2 cellular contexts compared by ENCODE assay signal in genomic region chr10:77498210-77498609, GRCh38.
TF ChIP-seq lines count a peak whose summit lies in the region.

No MANE protein-coding gene starts in this region.

TF ChIP-seq in liver, 16 proteins besides CTCF, POLR2A, EP300 and RAD21 (continued from another document):
- no peak for TF ChIP-seq ZBTB33 (IDR thresholded peaks at IDR 0.05)
- TF ChIP-seq HNF4A (conservative IDR thresholded peaks at IDR 0.05), result peak; percentile 76 to 80
- TF ChIP-seq MAX (IDR thresholded peaks at IDR 0.05), result peak; percentile 45
- TF ChIP-seq JUND (IDR thresholded peaks at IDR 0.05), result peak in 1 of 2 donors; percentile 37
- TF ChIP-seq GABPA (IDR thresholded peaks at IDR 0.05 in 1 of 2, conservative IDR thresholded peaks at IDR 0.05 in 1 of 2), result no peak
- peak; percentile 79 for TF ChIP-seq SP1 (IDR thresholded peaks at IDR 0.05)
- peak; percentile 68 to 86 for TF ChIP-seq RXRA (IDR thresholded peaks at IDR 0.05)
- TF ChIP-seq EGR1 (IDR thresholded peaks at IDR 0.05; ENCODE audit: low read depth in 2 of 2), result no peak
- no peak for TF ChIP-seq FOXA1 (IDR thresholded peaks at IDR 0.05)
- TF ChIP-seq ATF3 (IDR thresholded peaks at IDR 0.05), result no peak
- peak; percentile 36 for TF ChIP-seq FOXA2 (IDR thresholded peaks at IDR 0.05)
- TF ChIP-seq REST (IDR thresholded peaks at IDR 0.05), result no peak

TF ChIP-seq in HepG2, 621 proteins besides CTCF, POLR2A, EP300 and RAD21 (continued from another document):
- TF ChIP-seq LBX2 (CRISPR knock-in tag; IDR thresholded peaks at IDR 0.05; ENCODE audit: borderline replicate concordance) (no peak), DMAP1 (CRISPR knock-in tag; IDR thresholded peaks at IDR 0.05) (no peak), ZBTB33 (CRISPR knock-in tag; IDR thresholded peaks at IDR 0.05) (no peak), ARID5B (CRISPR knock-in tag; IDR thresholded peaks at IDR 0.05) (no peak), ZNF414 (CRISPR knock-in tag; IDR thresholded peaks at IDR 0.05) (no peak), ELF4 (CRISPR knock-in tag; IDR thresholded peaks at IDR 0.05; ENCODE audit: borderline replicate concordance) (no peak), GRHL1 (CRISPR knock-in tag; conservative IDR thresholded peaks at IDR 0.05) (no peak), ELF1 (CRISPR knock-in tag; IDR thresholded peaks at IDR 0.05) (no peak), ZNF503 (CRISPR knock-in tag; IDR thresholded peaks at IDR 0.05) (no peak), CBX2 (IDR thresholded peaks at IDR 0.05; ENCODE audit: low read depth, low read length) (no peak), CBX2 (CRISPR knock-in tag; IDR thresholded peaks at IDR 0.05; ENCODE audit: low read depth) (no peak), TFDP1 (CRISPR knock-in tag; IDR thresholded peaks at IDR 0.05; ENCODE audit: borderline replicate concordance) (no peak), MAF1 (CRISPR knock-in tag; IDR thresholded peaks at IDR 0.05; ENCODE audit: borderline replicate concordance) (no peak), POGZ (CRISPR knock-in tag; IDR thresholded peaks at IDR 0.05) (no peak)
